Comparison of ENCODE assay signal across 9 cellular contexts in the genomic region with DNA sequence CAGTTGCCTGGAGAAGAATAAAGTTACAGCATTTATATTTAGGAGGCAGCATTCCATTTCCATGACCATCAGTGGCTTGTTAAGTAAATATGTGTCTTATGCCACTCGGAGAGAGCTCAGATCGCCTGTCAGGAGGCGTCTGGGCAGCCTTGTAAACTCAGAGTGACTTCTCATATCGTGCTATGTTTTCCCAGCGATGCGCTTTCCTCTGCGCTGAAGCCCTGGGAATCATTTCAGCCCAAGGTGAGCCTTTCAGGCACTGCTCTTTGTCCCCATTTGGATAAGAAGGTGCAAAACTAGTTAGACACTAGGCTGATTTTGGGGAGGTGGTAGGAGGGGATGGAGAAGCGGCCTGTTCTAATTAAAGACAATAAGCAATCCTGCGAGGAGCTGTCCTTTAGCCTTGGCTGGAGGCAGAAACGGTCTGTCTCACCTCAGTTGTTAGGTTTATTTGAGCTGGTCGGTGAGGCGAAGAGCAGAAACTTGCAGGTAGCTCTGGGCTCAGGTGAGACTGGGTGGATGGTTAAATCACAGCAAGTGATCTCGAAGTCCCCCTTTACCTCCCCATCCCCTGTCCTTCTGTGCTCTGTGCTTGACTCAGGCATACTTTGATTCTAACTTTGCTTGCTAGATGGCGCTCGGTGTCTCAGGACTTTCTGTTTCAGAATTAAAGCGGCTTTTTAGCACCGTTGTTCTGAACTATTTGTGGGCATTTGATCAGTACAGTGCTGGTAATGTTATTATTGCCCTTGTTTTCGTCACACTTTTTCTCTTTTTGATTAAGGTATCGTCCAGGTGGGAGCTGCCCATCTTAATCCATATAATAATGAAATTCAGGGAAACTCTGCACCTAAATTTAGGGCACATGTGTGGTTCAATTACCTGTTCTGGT. TPM values are rescaled to one million over a fixed set of nuclear protein-coding genes. Genes with fewer than 3 reads are reported as not detected.
DNase-seq lines count a peak whose midpoint lies in the region; ATAC-seq, FAIRE-seq and TF ChIP-seq lines count a peak whose summit lies in the region.
"Had no signal": no experiment of that assay in that cellular context is flagged by ENCODE, and none has a peak within 500 bp of the region (broad histone marks: within the 10 kb centered on the region; RNA-seq: fewer than 3 reads in every experiment).

No MANE protein-coding gene starts in this region.

- H3K36me3 ChIP-seq in astrocyte (ENCODE audit: insufficient read depth, low read length) (no peaks in the 10 kb centered on the region), tibial nerve (no peaks in the 10 kb centered on the region)

- peaks cover 9% of the 10 kb centered on the region for H3K79me2 ChIP-seq in astrocyte (ENCODE audit: insufficient read depth, low read length)

- H3K9ac ChIP-seq in astrocyte (ENCODE audit: low read length) = peak overlapping the region; percentile 73

- DNase-seq in AML-193 (lab: John Stamatoyannopoulos, UW) (peak; percentile 5 to 41), NCI-H2081 treated with DMSO at 0.1 percent for 48 hours (lab: John Stamatoyannopoulos, UW) (peak; percentile 47), astrocyte (ENCODE audit: low read depth) (peak; percentile 87), iPS-NIHi7 (ENCODE audit: extremely low spot score) (peak; percentile 62), tibial nerve (ENCODE audit: low spot score in 2 of 2) (peak in 1 of 2 donors; percentile 55)
- no peak for DNase-seq in effector CD4-positive, alpha-beta T cell

- peaks cover 77% of the 10 kb centered on the region for H3K27me3 Mint-ChIP-seq in astrocyte (ENCODE audit: low read depth, unreplicated experiment)

- peak overlapping the region; percentile 40 for H3K4me3 Mint-ChIP-seq in astrocyte (ENCODE audit: unreplicated experiment)
- H3K4me3 Mint-ChIP-seq: T-helper 1 cell treated with Interleukin-12 subunit alpha and Interleukin-12 subunit beta and Interleukin-4 antibody, amounts not matched to agents 30 μg/mL and 1 μg/mL, for 36 hours had no signal

- peak overlapping the region; percentile 62 for H3K4me3 ChIP-seq in astrocyte (ENCODE audit: insufficient read depth, low read depth, low read length)
- H3K4me3 ChIP-seq in tibial nerve = no peak overlapping the region

- peak overlapping the region; percentile 63 for H3K27ac ChIP-seq in astrocyte (ENCODE audit: low read depth, low read length)
- H3K27ac ChIP-seq in tibial nerve = peak overlapping the region in 1 of 4 donors; percentile 23

- WGBS in tibial nerve, 2 donors = 27 to 41% methylated on average over 19 of the region's 19 CpGs

- H3K27ac Mint-ChIP-seq in astrocyte (ENCODE audit: unreplicated experiment) = no peak overlapping the region
- H3K27ac Mint-ChIP-seq: T-helper 1 cell treated with Interleukin-12 subunit alpha and Interleukin-12 subunit beta and Interleukin-4 antibody, amounts not matched to agents 30 μg/mL and 1 μg/mL, for 36 hours had no signal

- H3K27me3 ChIP-seq in astrocyte (ENCODE audit: insufficient read depth, low read length) (peaks cover 39% of the 10 kb centered on the region), tibial nerve (peaks cover 0 to 52% of the 10 kb centered on the region in 2 donors)

- TF ChIP-seq CTCF in GM12874 (IDR thresholded peaks at IDR 0.05; ENCODE audit: insufficient read depth, low read depth, low read length) (peak; percentile 67), astrocyte (IDR thresholded peaks at IDR 0.05; ENCODE audit: insufficient read depth, low read depth, low read length) (peak; percentile 70), tibial nerve (IDR thresholded peaks at IDR 0.05) (peak in 4 of 5 experiments; percentile 29 to 63 (median 46))

- peaks cover 4% of the 10 kb centered on the region for H3K9me3 Mint-ChIP-seq in astrocyte (ENCODE audit: unreplicated experiment)
- H3K9me3 Mint-ChIP-seq: T-helper 1 cell treated with Interleukin-12 subunit alpha and Interleukin-12 subunit beta and Interleukin-4 antibody, amounts not matched to agents 30 μg/mL and 1 μg/mL, for 36 hours had no signal

- no peaks in the 10 kb centered on the region for H3K9me3 ChIP-seq in astrocyte (ENCODE audit: insufficient read depth, low read depth, low read length)
- H3K9me3 ChIP-seq in tibial nerve = no peaks in the 10 kb centered on the region

- H3K4me1 ChIP-seq in astrocyte (ENCODE audit: insufficient read depth, low read length) = peaks cover 47% of the 10 kb centered on the region
- peaks cover 0 to 47% (median 4%) of the 10 kb centered on the region in 4 donors for H3K4me1 ChIP-seq in tibial nerve

- peak; percentile 85 for ATAC-seq in HG02642 (IDR thresholded peaks at IDR 0.05; ENCODE audit: poor library complexity, unreplicated experiment)

- TF ChIP-seq POLR2A in tibial nerve (IDR thresholded peaks at IDR 0.05) = no peak

- H4K20me1 ChIP-seq in astrocyte (ENCODE audit: insufficient read depth, low read length) = peaks cover 6% of the 10 kb centered on the region

- peak overlapping the region; percentile 68 for H2AFZ ChIP-seq in astrocyte (ENCODE audit: low read depth, low read length)

- H3K4me2 ChIP-seq in astrocyte (ENCODE audit: low read length) = peak overlapping the region; percentile 92

- H3K4me1 Mint-ChIP-seq in astrocyte (ENCODE audit: low read depth, unreplicated experiment) = peaks cover 4% of the 10 kb centered on the region

- no peaks in the 10 kb centered on the region for H3K36me3 Mint-ChIP-seq in astrocyte (ENCODE audit: low read depth, unreplicated experiment)

- TF ChIP-seq EP300 in tibial nerve (IDR thresholded peaks at IDR 0.05) = peak in 1 of 2 donors; percentile 18

- FAIRE-seq in astrocyte (lab: Jason Lieb, UNC) = no peak

RNA-seq across cellular contexts. Expression of a gene that starts 24.6 kb away (rescaled TPM):
- 4.3 and 5.1 TPM in 2 replicates for total RNA-seq in astrocyte
- 10 to 100 TPM; 64.9 to 81.3 (median 67.6) TPM for total RNA-seq in tibial nerve

RNA-seq across cellular contexts. Expression of a gene that starts 26.6 kb away (rescaled TPM):
- 6.9 and 7.3 TPM in 2 replicates for total RNA-seq in astrocyte
- total RNA-seq in tibial nerve = 10 to 100 TPM; 13.5 to 38.4 (median 35.4) TPM

Comparison
In these comparisons a context has a peak if more than half of its experiments do, and no peak if none do; other contexts are left out.
1. RNA of a gene that starts 24.6 kb away (total RNA-seq): 64.9 to 81.3 TPM in tibial nerve; 4.3 to 5.1 TPM in astrocyte; every median in the first group is over 10 times any median in the second.
2. Peak in every context shown above with its lines, with median percentiles within 50 percentile points of each other: CTCF ChIP-seq.